Comparison of ENCODE assay signal across 16 cellular contexts in genomic region chr6:53376661-53377226, GRCh38.
"Had no signal": no experiment of that assay in that cellular context is flagged by ENCODE, and none has a peak within 500 bp of the region (broad histone marks: within the 10 kb centered on the region; RNA-seq: fewer than 3 reads in every experiment).

No MANE protein-coding gene starts in this region.

- H3K36me3 Mint-ChIP-seq: natural killer cell treated with Interleukin-12 subunit alpha and Interleukin-12 subunit beta and Interleukin-15 and Interleukin-18, amount 100 ng/mL, for 72 hours; stimulated activated effector memory CD8-positive, alpha-beta T cell treated with anti-CD3 and anti-CD28 coated beads, Interleukin-12 subunit alpha, Interleukin-12 subunit beta, amount 100 ng/mL, for 72 hours; type B pancreatic cell had no signal

- H3K4me3 ChIP-seq: dorsolateral prefrontal cortex, lower lobe of right lung, pancreas, stomach, tibial artery had no signal

- H3K4me3 Mint-ChIP-seq: natural killer cell treated with Interleukin-12 subunit alpha and Interleukin-12 subunit beta and Interleukin-15 and Interleukin-18, amount 100 ng/mL, for 72 hours; neural crest cell; stimulated activated effector memory CD8-positive, alpha-beta T cell treated with anti-CD3 and anti-CD28 coated beads, Interleukin-12 subunit alpha, Interleukin-12 subunit beta, amount 100 ng/mL, for 72 hours; type B pancreatic cell had no signal

- H3K27ac ChIP-seq: dorsolateral prefrontal cortex, lower lobe of right lung, neutrophil, pancreas, stomach, tibial artery had no signal

- DNase-seq: dorsolateral prefrontal cortex; effector CD4-positive, alpha-beta T cell; left cardiac atrium; lower lobe of right lung; pancreas; retina; stimulated activated CD4-positive, alpha-beta T cell treated with anti-CD3 and anti-CD28 coated beads, Interleukin-2, amount 100 ng/mL, for 24 hours; stimulated activated CD4-positive, alpha-beta T cell treated with anti-CD3 and anti-CD28 coated beads, Interleukin-4, amount 100 ng/mL, for 24 hours; stimulated activated naive CD4-positive, alpha-beta T cell treated with Interleukin-2 at 50 U/mL for 16 hours; stomach; tibial artery had no signal

- H3K27ac Mint-ChIP-seq: natural killer cell treated with Interleukin-12 subunit alpha and Interleukin-12 subunit beta and Interleukin-15 and Interleukin-18, amount 100 ng/mL, for 72 hours; stimulated activated effector memory CD8-positive, alpha-beta T cell treated with anti-CD3 and anti-CD28 coated beads, Interleukin-12 subunit alpha, Interleukin-12 subunit beta, amount 100 ng/mL, for 72 hours; type B pancreatic cell had no signal

- H3K9me3 ChIP-seq: lower lobe of right lung, neutrophil, pancreas, stomach, tibial artery had no signal

- H3K4me1 ChIP-seq: lower lobe of right lung, pancreas, stomach had no signal

- H3K36me3 ChIP-seq: lower lobe of right lung, neutrophil, pancreas, stomach, tibial artery had no signal

- H3K4me1 Mint-ChIP-seq: neural crest cell; stimulated activated effector memory CD8-positive, alpha-beta T cell treated with anti-CD3 and anti-CD28 coated beads, Interleukin-12 subunit alpha, Interleukin-12 subunit beta, amount 100 ng/mL, for 72 hours had no signal

- H3K27me3 ChIP-seq: neutrophil, pancreas, stomach, tibial artery had no signal

- H3K9me3 Mint-ChIP-seq: natural killer cell treated with Interleukin-12 subunit alpha and Interleukin-12 subunit beta and Interleukin-15 and Interleukin-18, amount 100 ng/mL, for 72 hours; neural crest cell; stimulated activated effector memory CD8-positive, alpha-beta T cell treated with anti-CD3 and anti-CD28 coated beads, Interleukin-12 subunit alpha, Interleukin-12 subunit beta, amount 100 ng/mL, for 72 hours; type B pancreatic cell had no signal

- ATAC-seq: natural killer cell treated with Interleukin-12 subunit alpha and Interleukin-12 subunit beta and Interleukin-15 and Interleukin-18, amount 100 ng/mL, for 72 hours; pancreas; stimulated activated effector memory CD8-positive, alpha-beta T cell treated with anti-CD3 and anti-CD28 coated beads, Interleukin-12 subunit alpha, Interleukin-12 subunit beta, amount 100 ng/mL, for 72 hours had no signal
